Comparison of ENCODE assay signal across 32 cellular contexts in the genomic region with DNA sequence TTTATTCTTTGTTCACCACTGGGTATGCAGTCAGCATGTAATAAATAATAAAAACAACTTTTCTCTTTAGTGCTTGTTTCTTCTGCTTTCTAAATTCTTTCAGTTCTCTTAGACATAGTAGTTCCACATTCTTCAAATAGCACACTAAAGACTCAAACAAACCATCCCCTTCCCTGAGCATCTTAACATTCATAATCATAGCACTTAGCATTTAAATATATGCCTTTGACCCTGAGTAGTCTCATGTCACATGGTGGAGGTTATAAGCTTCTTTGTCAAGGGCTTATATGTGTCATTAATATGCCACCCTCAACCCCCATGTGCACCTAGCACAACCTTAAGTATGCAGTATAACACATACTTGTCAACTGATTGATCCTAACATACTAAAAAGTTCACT.
DNase-seq lines count a peak whose midpoint lies in the region; ATAC-seq and TF ChIP-seq lines count a peak whose summit lies in the region.
"Had no signal": no experiment of that assay in that cellular context is flagged by ENCODE, and none has a peak within 500 bp of the region (broad histone marks: within the 10 kb centered on the region; RNA-seq: fewer than 3 reads in every experiment).

No MANE protein-coding gene starts in this region.

- H3K27ac ChIP-seq in Panc1 (ENCODE audit: low read length) (peak overlapping the region; percentile 55; the same call in 1 of the 2 replicates), A673 (ENCODE audit: low read depth, low read length, poor library complexity, severe bottlenecking) (no peak overlapping the region)
- H3K27ac ChIP-seq: 22Rv1, gastrocnemius medialis, HL-60, SJCRH30, suprapubic skin had no signal

- peaks cover 4% of the 10 kb centered on the region for H3K36me3 Mint-ChIP-seq in type B pancreatic cell
- H3K36me3 Mint-ChIP-seq: natural killer cell treated with Interleukin-12 subunit alpha and Interleukin-12 subunit beta and Interleukin-15 and Interleukin-18, amount 100 ng/mL, for 72 hours; WTC11 had no signal

- H3K27ac Mint-ChIP-seq in type B pancreatic cell: peak overlapping the region; percentile 20
- H3K27ac Mint-ChIP-seq: activated T-cell treated with anti-CD3 and anti-CD28 coated beads, Interleukin-2, amount 50 U/mL, for 24 hours; CD4-positive, alpha-beta T cell; WTC11 had no signal

- CTCF ChIA-PET in Panc1 (lab: Charles Lee) (no interaction called here), A673 (lab: Charles Lee) (no interaction called here)

- BruUV-seq in Panc1 (replicated peaks; lab: Mats Ljungman, UMichigan) (no TSS peak), A673 (replicated peaks; lab: Mats Ljungman, UMichigan) (no TSS peak)

- H3K9me3 Mint-ChIP-seq in type B pancreatic cell: no peaks in the 10 kb centered on the region
- H3K9me3 Mint-ChIP-seq: activated T-cell treated with anti-CD3 and anti-CD28 coated beads, Interleukin-2, amount 50 U/mL, for 24 hours; CD4-positive, alpha-beta T cell; central memory CD8-positive, alpha-beta T cell; natural killer cell treated with Interleukin-12 subunit alpha and Interleukin-12 subunit beta and Interleukin-15 and Interleukin-18, amount 100 ng/mL, for 72 hours had no signal

- H3K36me3 ChIP-seq in Panc1 (ENCODE audit: control insufficient read depth, insufficient read depth, low read length) (no peaks in the 10 kb centered on the region), A673 (ENCODE audit: insufficient read depth, low read length, poor library complexity, severe bottlenecking) (no peaks in the 10 kb centered on the region)
- H3K36me3 ChIP-seq: esophagus squamous epithelium, gastrocnemius medialis, SJCRH30, suprapubic skin had no signal

- H3K27me3 Mint-ChIP-seq in type B pancreatic cell: no peaks in the 10 kb centered on the region
- H3K27me3 Mint-ChIP-seq: central memory CD8-positive, alpha-beta T cell had no signal

- TF ChIP-seq CTCF in Panc1 (IDR thresholded peaks at IDR 0.05): no peak
- TF ChIP-seq CTCF in type B pancreatic cell (conservative IDR thresholded peaks at IDR 0.05): no peak
- TF ChIP-seq CTCF in A673 (conservative IDR thresholded peaks at IDR 0.05; ENCODE audit: low read depth, low read length): no peak

- no peak overlapping the region for H3K4me3 Mint-ChIP-seq in type B pancreatic cell
- H3K4me3 Mint-ChIP-seq: activated T-cell treated with anti-CD3 and anti-CD28 coated beads, Interleukin-2, amount 50 U/mL, for 24 hours; CD4-positive, alpha-beta T cell; central memory CD8-positive, alpha-beta T cell; natural killer cell treated with Interleukin-12 subunit alpha and Interleukin-12 subunit beta and Interleukin-15 and Interleukin-18, amount 100 ng/mL, for 72 hours; WTC11 had no signal

- intact Hi-C loops in Panc1 (cut with micrococcal nuclease; ENCODE audit: unreplicated experiment) (no loop called here), A673 (cut with micrococcal nuclease; ENCODE audit: unreplicated experiment) (no loop called here)

- peaks cover 32% of the 10 kb centered on the region for H3K4me1 Mint-ChIP-seq in type B pancreatic cell (ENCODE audit: unreplicated experiment)
- H3K4me1 Mint-ChIP-seq: central memory CD8-positive, alpha-beta T cell had no signal

- POLR2A ChIA-PET in Panc1 (lab: Charles Lee): interaction anchor here (0.6 kb wide), 1 partner anchor 129 kb away, joined by 3 read pairs; no protein-coding TSS in a partner anchor
- POLR2A ChIA-PET in A673 (lab: Charles Lee; ENCODE audit: low non-redundant PET): no interaction called here

- H3K4me3 ChIP-seq in Panc1 (ENCODE audit: low read depth in 2 of 2, low read length in 2 of 2): no peak overlapping the region
- H3K4me3 ChIP-seq in A673 (ENCODE audit: low read depth, low read length, poor library complexity, severe bottlenecking): no peak overlapping the region
- H3K4me3 ChIP-seq: esophagus squamous epithelium, gastrocnemius medialis, lung, SJCRH30, smooth muscle cell, suprapubic skin had no signal

- H3K27me3 ChIP-seq in Panc1 (ENCODE audit: control insufficient read depth, insufficient read depth, low read length) (no peaks in the 10 kb centered on the region), A673 (replicated peaks; ENCODE audit: insufficient read depth, low read depth, low read length, poor library complexity) (no peaks in the 10 kb centered on the region)
- H3K27me3 ChIP-seq: esophagus squamous epithelium, gastrocnemius medialis, SJCRH30, suprapubic skin had no signal

- peaks cover 29% of the 10 kb centered on the region; the same call in 1 of the 2 replicates for H3K9me3 ChIP-seq in Panc1 (ENCODE audit: control insufficient read depth, insufficient read depth, low read depth, low read length)
- H3K9me3 ChIP-seq in A673 (ENCODE audit: low read depth, low read length, poor library complexity, severe bottlenecking): no peaks in the 10 kb centered on the region
- H3K9me3 ChIP-seq: esophagus squamous epithelium, gastrocnemius medialis, SJCRH30, suprapubic skin had no signal

- ATAC-seq in Panc1 (no peak), HG03565 (IDR thresholded peaks at IDR 0.05; ENCODE audit: unreplicated experiment) (no peak)
- ATAC-seq: gastrocnemius medialis; left cardiac atrium; natural killer cell treated with Interleukin-12 subunit alpha and Interleukin-12 subunit beta and Interleukin-15 and Interleukin-18, amount 100 ng/mL, for 72 hours; WTC11 had no signal

- peaks cover 10% of the 10 kb centered on the region for H3K4me1 ChIP-seq in Panc1 (ENCODE audit: control insufficient read depth, insufficient read depth, low read length)
- peaks cover 17% of the 10 kb centered on the region for H3K4me1 ChIP-seq in A673 (ENCODE audit: insufficient read depth, low read length, poor library complexity, severe bottlenecking)
- H3K4me1 ChIP-seq: gastrocnemius medialis had no signal

- in situ Hi-C loops in Panc1 (cut with HindIII; ENCODE audit: low pct_unique_long_range_greater_than_20kb, low sequenced_read_pairs): no loop called here

- DNase-seq in NCI-H82 (lab: John Stamatoyannopoulos, UW) (peak; percentile 16), NCI-H82 treated with DMSO at 0.1 percent for 48 hours (lab: John Stamatoyannopoulos, UW; ENCODE audit: unreplicated experiment) (no peak), Panc1 (ENCODE audit: low read depth, low spot score) (no peak), hepatic stellate cell (ENCODE audit: low spot score) (peak; percentile 9), type B pancreatic cell (ENCODE audit: extremely low spot score, unreplicated experiment) (no peak), A673 (ENCODE audit: low spot score) (no peak), anterior cingulate cortex (lab: John Stamatoyannopoulos, UW) (no peak)
- DNase-seq: activated CD4-positive, alpha-beta T cell treated with anti-CD3 and anti-CD28 coated beads, Interleukin-2, amount 50 U/mL, for 1 hour; activated gamma-delta T cell treated with Interleukin-2 at 50 U/mL for 16 hours; activated T-cell treated with anti-CD3 and anti-CD28 coated beads, Interleukin-2, amount 50 U/mL, for 24 hours; AML-193; CD4-positive, alpha-beta T cell; esophagus squamous epithelium; gastrocnemius medialis; KG1; left cardiac atrium; NCI-H1436; NCI-H2081 treated with DMSO at 0.1 percent for 48 hours; NCI-H226; NCI-H526 treated with DMSO at 0.1 percent for 48 hours; retina; SJCRH30; stimulated activated naive CD4-positive, alpha-beta T cell treated with Interleukin-2 at 50 U/mL for 16 hours had no signal

Comparison
In these comparisons a context has a peak if more than half of its experiments do, and no peak if none do; other contexts are left out.
1. DNase-seq: peak in NCI-H82 (single experiment) and hepatic stellate cell (single experiment); none in NCI-H82 treated with DMSO at 0.1 percent for 48 hours (single experiment), Panc1 (single experiment), type B pancreatic cell (single experiment), A673 (single experiment) and anterior cingulate cortex (0 of 58).